ENCODE assay signal across 19 cellular contexts in genomic region chr1:165468850-165469249, GRCh38. TPM values are rescaled to one million over a fixed set of nuclear protein-coding genes. Genes with fewer than 3 reads are reported as not detected.
DNase-seq lines count a peak whose midpoint lies in the region; ATAC-seq and TF ChIP-seq lines count a peak whose summit lies in the region.
"Had no signal": no experiment of that assay in that cellular context is flagged by ENCODE, and none has a peak within 500 bp of the region (broad histone marks: within the 10 kb centered on the region; RNA-seq: fewer than 3 reads in every experiment).

No MANE protein-coding gene starts in this region.

- H3K27ac Mint-ChIP-seq in glutamatergic neuron (ENCODE audit: unreplicated experiment) (peak overlapping the region; percentile 49), neural crest cell (ENCODE audit: unreplicated experiment) (peak overlapping the region; percentile 97)
- H3K27ac Mint-ChIP-seq in T-helper 2 cell treated with Interferon-gamma antibody and Interleukin-4, amounts not matched to agents 5 μg/mL and 100 μg/mL, for 36 hours = no peak overlapping the region
- H3K27ac Mint-ChIP-seq: CD14-positive monocyte; CD4-positive, alpha-beta memory T cell; GM23338 had no signal

- 82% methylated on average over 6 of the region's 6 CpGs for WGBS in right cardiac atrium

- TF ChIP-seq CTCF in left ventricle myocardium inferior (IDR thresholded peaks at IDR 0.05; ENCODE audit: borderline replicate concordance) = no peak
- no peak for TF ChIP-seq CTCF in glutamatergic neuron (IDR thresholded peaks at IDR 0.05; ENCODE audit: partially characterized antibody, unreplicated experiment)
- TF ChIP-seq CTCF in neural crest cell (conservative IDR thresholded peaks at IDR 0.05) = no peak
- TF ChIP-seq CTCF in tibial artery (IDR thresholded peaks at IDR 0.05) = no peak

- H3K4me1 ChIP-seq in left ventricle myocardium inferior (no peaks in the 10 kb centered on the region), tibial artery (no peaks in the 10 kb centered on the region), right cardiac atrium (ENCODE audit: control insufficient read depth, insufficient read depth, low read length) (peaks cover 2% of the 10 kb centered on the region)
- H3K4me1 ChIP-seq: BLaER1 had no signal

- intact Hi-C loops in left ventricle myocardium inferior (cut with micrococcal nuclease) (no loop called here), Right ventricle myocardium superior (cut with DNase I) (no loop called here), tibial artery (cut with DNase I; ENCODE audit: low total_unique reads) (no loop called here), right cardiac atrium (cut with DNase I) (no loop called here)

- H3K9me3 Mint-ChIP-seq in glutamatergic neuron (ENCODE audit: unreplicated experiment) (peaks cover 9% of the 10 kb centered on the region), neural crest cell (no peaks in the 10 kb centered on the region)
- H3K9me3 Mint-ChIP-seq in T-helper 2 cell treated with Interferon-gamma antibody and Interleukin-4, amounts not matched to agents 5 μg/mL and 100 μg/mL, for 36 hours = no peaks in the 10 kb centered on the region
- H3K9me3 Mint-ChIP-seq: CD4-positive, alpha-beta memory T cell; GM23338 had no signal

- H3K4me3 ChIP-seq in left ventricle myocardium inferior (no peak overlapping the region), tibial artery (no peak overlapping the region), right cardiac atrium (ENCODE audit: low read length) (no peak overlapping the region)
- H3K4me3 ChIP-seq: BLaER1, GM23338 had no signal

- H3K27me3 ChIP-seq in left ventricle myocardium inferior (ENCODE audit: low read depth) (no peaks in the 10 kb centered on the region), tibial artery (peaks cover 0 to 3% of the 10 kb centered on the region in 2 donors), right cardiac atrium (ENCODE audit: control insufficient read depth, insufficient read depth) (no peaks in the 10 kb centered on the region)
- H3K27me3 ChIP-seq: BLaER1 had no signal

- DNase-seq in left ventricle myocardium inferior (no peak), Right ventricle myocardium superior (no peak), glutamatergic neuron (peak; percentile 44), neural crest cell (ENCODE audit: low read depth, low spot score) (no peak), tibial artery (no peak), SIG-M5 treated with dmso at 0.1 percent for 504 hours (lab: John Stamatoyannopoulos, UW; ENCODE audit: unreplicated experiment) (no peak), right cardiac atrium (no peak)
- no peak for DNase-seq in T-helper 2 cell treated with Interferon-gamma antibody and Interleukin-4, amounts not matched to agents 5 μg/mL and 100 μg/mL, for 36 hours (ENCODE audit: low spot score)
- DNase-seq: 8988T; CD4-positive, alpha-beta memory T cell; DMS153; DMS79; GDM1; HCEC 1CT had no signal

- H3K27ac ChIP-seq in left ventricle myocardium inferior (replicated peaks) (peak overlapping the region; percentile 8), tibial artery (no peak overlapping the region), right cardiac atrium (ENCODE audit: low read length) (no peak overlapping the region)
- H3K27ac ChIP-seq: BLaER1 had no signal

- H3K4me1 Mint-ChIP-seq in glutamatergic neuron (ENCODE audit: low read depth, unreplicated experiment) = peaks cover 38% of the 10 kb centered on the region
- peaks cover 45% of the 10 kb centered on the region for H3K4me1 Mint-ChIP-seq in neural crest cell
- H3K4me1 Mint-ChIP-seq in T-helper 2 cell treated with Interferon-gamma antibody and Interleukin-4, amounts not matched to agents 5 μg/mL and 100 μg/mL, for 36 hours (ENCODE audit: low read depth) = no peaks in the 10 kb centered on the region
- H3K4me1 Mint-ChIP-seq: CD14-positive monocyte; CD4-positive, alpha-beta memory T cell had no signal

- no peaks in the 10 kb centered on the region for H3K36me3 ChIP-seq in left ventricle myocardium inferior
- H3K36me3 ChIP-seq in tibial artery = no peaks in the 10 kb centered on the region
- H3K36me3 ChIP-seq: BLaER1 had no signal

- peaks cover 3% of the 10 kb centered on the region for H3K27me3 Mint-ChIP-seq in glutamatergic neuron (ENCODE audit: unreplicated experiment)
- no peaks in the 10 kb centered on the region for H3K27me3 Mint-ChIP-seq in neural crest cell (ENCODE audit: low read depth)
- H3K27me3 Mint-ChIP-seq in T-helper 2 cell treated with Interferon-gamma antibody and Interleukin-4, amounts not matched to agents 5 μg/mL and 100 μg/mL, for 36 hours (ENCODE audit: low read depth) = peaks cover 10% of the 10 kb centered on the region

- H3K9me3 ChIP-seq in left ventricle myocardium inferior (replicated peaks) = no peaks in the 10 kb centered on the region
- H3K9me3 ChIP-seq in tibial artery = no peaks in the 10 kb centered on the region
- H3K9me3 ChIP-seq in right cardiac atrium (ENCODE audit: control insufficient read depth, low read length) = no peaks in the 10 kb centered on the region
- H3K9me3 ChIP-seq: BLaER1 had no signal

- no peaks in the 10 kb centered on the region for H3K36me3 Mint-ChIP-seq in glutamatergic neuron (ENCODE audit: unreplicated experiment)
- no peaks in the 10 kb centered on the region for H3K36me3 Mint-ChIP-seq in neural crest cell (ENCODE audit: low read depth)
- H3K36me3 Mint-ChIP-seq in T-helper 2 cell treated with Interferon-gamma antibody and Interleukin-4, amounts not matched to agents 5 μg/mL and 100 μg/mL, for 36 hours (ENCODE audit: low read depth) = no peaks in the 10 kb centered on the region
- H3K36me3 Mint-ChIP-seq: CD14-positive monocyte; CD4-positive, alpha-beta memory T cell had no signal

- H3K4me3 Mint-ChIP-seq in glutamatergic neuron (ENCODE audit: unreplicated experiment) (peak overlapping the region; percentile 44), neural crest cell (peak overlapping the region; percentile 69)
- no peak overlapping the region for H3K4me3 Mint-ChIP-seq in T-helper 2 cell treated with Interferon-gamma antibody and Interleukin-4, amounts not matched to agents 5 μg/mL and 100 μg/mL, for 36 hours
- H3K4me3 Mint-ChIP-seq: CD14-positive monocyte; CD4-positive, alpha-beta memory T cell; GM23338 had no signal

- no peak for ATAC-seq in Right ventricle myocardium superior (ENCODE audit: poor library complexity)
- ATAC-seq in right cardiac atrium = no peak
- ATAC-seq: GM23338 had no signal

RNA-seq across cellular contexts. Expression of gene RXRG, which starts 23.9 kb away (rescaled TPM):
- total RNA-seq in left ventricle myocardium inferior = 9.3 TPM
- total RNA-seq in Right ventricle myocardium superior = 3.3 TPM
- 10.4 TPM for total RNA-seq in glutamatergic neuron (ENCODE audit: unreplicated experiment)
- total RNA-seq in neural crest cell = 6.7 and 6.8 TPM in 2 replicates
- 1 to 10 TPM; 2.1 to 4.7 (median 3.9) TPM for total RNA-seq in right cardiac atrium
- polyA plus RNA-seq in right cardiac atrium = 1.4 TPM
- total RNA-seq: A673; CD4-positive, alpha-beta memory T cell; GM23338 had no signal
- polyA plus RNA-seq: AG04450; CD14-positive monocyte; CD4-positive, alpha-beta memory T cell; GM23338 had no signal
